ENCODE assay signal across 19 cellular contexts in genomic region chr12:40793471-40793870, GRCh38.
"Had no signal": no experiment of that assay in that cellular context is flagged by ENCODE, and none has a peak within 500 bp of the region (broad histone marks: within the 10 kb centered on the region; RNA-seq: fewer than 3 reads in every experiment).

No MANE protein-coding gene starts in this region.

- H3K4me3 ChIP-seq: coronary artery, esophagus squamous epithelium, gastrocnemius medialis, pancreas, psoas muscle, right atrium auricular region, thoracic aorta had no signal

- H3K36me3 ChIP-seq: esophagus squamous epithelium, gastrocnemius medialis, pancreas, right atrium auricular region, thoracic aorta, WERI-Rb-1 had no signal

- H3K27me3 ChIP-seq: esophagus squamous epithelium, gastrocnemius medialis, pancreas, right atrium auricular region had no signal

- FAIRE-seq: astrocyte, pancreas, TTC549 had no signal

- ATAC-seq: activated CD8-positive, alpha-beta T cell treated with anti-CD3 and anti-CD28 coated beads, Interleukin-2, amount 10 ng/mL, durations not matched to agents 7 days and 5 days; gastrocnemius medialis; left ventricle myocardium superior; pancreas; psoas muscle had no signal

- H3K4me1 ChIP-seq: esophagus squamous epithelium, gastrocnemius medialis, pancreas, psoas muscle, right atrium auricular region had no signal

- DNase-seq: activated CD4-positive, alpha-beta T cell treated with anti-CD3 and anti-CD28 coated beads, Interleukin-2, amount 10 ng/mL, durations not matched to agents 7 days and 5 days; activated CD4-positive, CD25-positive, alpha-beta regulatory T cell treated with anti-CD3 and anti-CD28 coated beads, Interleukin-2, amount 50 U/mL, for 72 hours; activated CD8-positive, alpha-beta T cell treated with anti-CD3 and anti-CD28 coated beads, Interleukin-2, amount 10 ng/mL, durations not matched to agents 7 days and 5 days; activated gamma-delta T cell treated with Interleukin-2 at 50 U/mL for 16 hours; activated T-cell treated with anti-CD3 and anti-CD28 coated beads, Interleukin-2, amount 50 U/mL, for 1 hour; esophagus squamous epithelium; gastrocnemius medialis; left ventricle myocardium superior; mammary epithelial cell; pancreas; psoas muscle; stimulated activated CD4-positive, alpha-beta T cell treated with anti-CD3 and anti-CD28 coated beads, Interleukin-4, amount 100 ng/mL, for 24 hours; stimulated activated naive CD4-positive, alpha-beta T cell treated with Interleukin-2 at 50 U/mL for 16 hours; WERI-Rb-1 had no signal

- H3K9me3 ChIP-seq: esophagus squamous epithelium, gastrocnemius medialis, pancreas, psoas muscle, right atrium auricular region, thoracic aorta had no signal

- H3K27ac ChIP-seq: coronary artery, esophagus squamous epithelium, gastrocnemius medialis, pancreas, psoas muscle, right atrium auricular region, thoracic aorta, WERI-Rb-1 had no signal
